Comparison of ENCODE assay signal across 39 cellular contexts in the genomic region with DNA sequence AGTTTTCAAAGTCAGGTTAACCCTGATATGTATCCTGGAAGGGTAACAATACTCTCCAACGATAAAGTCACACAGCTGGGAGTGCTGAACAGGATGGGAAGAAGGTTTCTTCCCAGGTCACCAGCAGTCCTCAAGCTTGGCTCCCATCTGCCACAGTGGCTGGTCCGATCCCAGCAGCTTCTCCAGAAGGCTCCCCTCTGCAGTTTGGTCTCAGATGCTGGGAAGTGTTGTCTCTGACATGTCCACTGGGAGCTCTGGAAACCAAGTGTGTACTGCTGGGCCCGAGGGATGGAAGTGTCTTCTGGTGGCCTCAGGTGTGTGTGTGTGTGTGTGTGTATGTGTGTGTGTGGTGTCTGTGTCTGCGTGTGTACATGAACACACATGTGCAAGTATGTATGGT. TPM values are rescaled to one million over a fixed set of nuclear protein-coding genes. Genes with fewer than 3 reads are reported as not detected.
"Had no signal": no experiment of that assay in that cellular context is flagged by ENCODE, and none has a peak within 500 bp of the region (broad histone marks: within the 10 kb centered on the region; RNA-seq: fewer than 3 reads in every experiment).

No MANE protein-coding gene starts in this region.

- H3K79me2 ChIP-seq: hepatocyte had no signal

- H3K4me1 ChIP-seq: esophagus squamous epithelium, gastroesophageal sphincter, heart right ventricle had no signal

- H2AFZ ChIP-seq: hepatocyte had no signal

- H3K4me2 ChIP-seq: hepatocyte had no signal

- H3K4me1 Mint-ChIP-seq: activated CD4-positive, alpha-beta T cell treated with anti-CD3 and anti-CD28 coated beads for 36 hours; activated CD4-positive, alpha-beta T cell treated with anti-CD3 and anti-CD28 coated beads, Interleukin-2, amount 10 ng/mL, durations not matched to agents 24 days and 14 days; activated CD8-positive, alpha-beta memory T cell treated with anti-CD3 and anti-CD28 coated beads, Interleukin-2, amount 10 ng/mL, durations not matched to agents 7 days and 5 days; central memory CD8-positive, alpha-beta T cell had no signal

- DNase-seq: activated CD4-positive, alpha-beta memory T cell treated with anti-CD3 and anti-CD28 coated beads for 36 hours; activated CD4-positive, alpha-beta T cell treated with anti-CD3 and anti-CD28 coated beads for 36 hours; activated CD4-positive, alpha-beta T cell treated with anti-CD3 and anti-CD28 coated beads, Interleukin-2, amount 10 ng/mL, durations not matched to agents 24 days and 14 days; activated CD4-positive, CD25-positive, alpha-beta regulatory T cell; activated CD4-positive, CD25-positive, alpha-beta regulatory T cell treated with anti-CD3 and anti-CD28 coated beads, Interleukin-2, amount 50 U/mL, for 72 hours; activated CD8-positive, alpha-beta memory T cell treated with anti-CD3 and anti-CD28 coated beads, Interleukin-2, amount 10 ng/mL, durations not matched to agents 7 days and 5 days; activated CD8-positive, alpha-beta memory T cell treated with anti-CD3 and anti-CD28 coated beads, Interleukin-2, amount 50 U/mL, for 4 hours; activated CD8-positive, alpha-beta T cell treated with anti-CD3 and anti-CD28 coated beads, Interleukin-2, amount 10 ng/mL, durations not matched to agents 7 days and 5 days; activated gamma-delta T cell treated with Interleukin-2 at 50 U/mL for 16 hours; activated naive CD4-positive, alpha-beta T cell treated with anti-CD3 and anti-CD28 coated beads, Interleukin-2, amount 50 U/mL, for 16 hours; activated naive CD4-positive, alpha-beta T cell treated with Interleukin-2 at 50 U/mL for 16 hours; activated T-cell treated with anti-CD3 and anti-CD28 coated beads, Interleukin-2, amount 50 U/mL, for 1 hour; activated T-cell treated with anti-CD3 and anti-CD28 coated beads, Interleukin-2, amount 50 U/mL, for 48 hours; amniotic stem cell; anterior cingulate cortex; brain microvascular endothelial cell; cortex of kidney; dermis blood vessel endothelial cell; effector CD4-positive, alpha-beta T cell; esophagus squamous epithelium; foreskin melanocyte; heart right ventricle; T-helper 2 cell had no signal

- H3K4me3 Mint-ChIP-seq: activated CD4-positive, alpha-beta memory T cell treated with anti-CD3 and anti-CD28 coated beads for 36 hours; activated CD4-positive, alpha-beta T cell treated with anti-CD3 and anti-CD28 coated beads for 36 hours; activated CD4-positive, alpha-beta T cell treated with anti-CD3 and anti-CD28 coated beads, Interleukin-2, amount 10 ng/mL, durations not matched to agents 24 days and 14 days; activated CD8-positive, alpha-beta memory T cell treated with anti-CD3 and anti-CD28 coated beads, Interleukin-2, amount 10 ng/mL, durations not matched to agents 7 days and 5 days; activated CD8-positive, alpha-beta T cell treated with anti-CD3 and anti-CD28 coated beads, Interleukin-2, amount 10 ng/mL, durations not matched to agents 7 days and 5 days; activated naive CD8-positive, alpha-beta T cell; activated T-helper 1 cell treated with anti-CD3 and anti-CD28 coated beads, Interleukin-12 subunit alpha, Interleukin-12 subunit beta, Interleukin-2, Interleukin-4 antibody, amounts not matched to agents 30 ng/mL and 10 ng/mL and 1 ng/mL, durations not matched to agents 14 hours and 24 hours and 36 hours; central memory CD8-positive, alpha-beta T cell had no signal

- H3K27ac Mint-ChIP-seq: activated CD4-positive, alpha-beta memory T cell treated with anti-CD3 and anti-CD28 coated beads for 36 hours; activated CD4-positive, alpha-beta T cell treated with anti-CD3 and anti-CD28 coated beads for 36 hours; activated CD4-positive, alpha-beta T cell treated with anti-CD3 and anti-CD28 coated beads, Interleukin-2, amount 10 ng/mL, durations not matched to agents 24 days and 14 days; activated CD8-positive, alpha-beta memory T cell treated with anti-CD3 and anti-CD28 coated beads, Interleukin-2, amount 10 ng/mL, durations not matched to agents 7 days and 5 days; activated CD8-positive, alpha-beta T cell treated with anti-CD3 and anti-CD28 coated beads, Interleukin-2, amount 10 ng/mL, durations not matched to agents 7 days and 5 days; activated naive CD8-positive, alpha-beta T cell; activated T-helper 1 cell treated with anti-CD3 and anti-CD28 coated beads, Interleukin-12 subunit alpha, Interleukin-12 subunit beta, Interleukin-2, Interleukin-4 antibody, amounts not matched to agents 30 ng/mL and 10 ng/mL and 1 ng/mL, durations not matched to agents 14 hours and 24 hours and 36 hours; activated T-helper 2 cell treated with anti-CD3 and anti-CD28 coated beads, Interferon-gamma antibody, Interleukin-2, Interleukin-4, amounts not matched to agents 10 μg/mL and 5 μg/mL and 100 μg/mL, durations not matched to agents 14 hours and 24 hours and 36 hours had no signal

- ATAC-seq: activated CD4-positive, alpha-beta T cell treated with anti-CD3 and anti-CD28 coated beads for 36 hours; activated CD8-positive, alpha-beta memory T cell treated with anti-CD3 and anti-CD28 coated beads, Interleukin-2, amount 10 ng/mL, durations not matched to agents 7 days and 5 days; activated CD8-positive, alpha-beta T cell treated with anti-CD3 and anti-CD28 coated beads, Interleukin-2, amount 10 ng/mL, durations not matched to agents 7 days and 5 days; gastroesophageal sphincter; heart right ventricle had no signal

- H3K36me3 Mint-ChIP-seq: activated CD4-positive, alpha-beta memory T cell treated with anti-CD3 and anti-CD28 coated beads for 36 hours; activated CD8-positive, alpha-beta memory T cell treated with anti-CD3 and anti-CD28 coated beads, Interleukin-2, amount 10 ng/mL, durations not matched to agents 7 days and 5 days; activated naive CD8-positive, alpha-beta T cell had no signal

- H3K9me3 ChIP-seq: esophagus squamous epithelium, gastroesophageal sphincter, heart right ventricle had no signal

- H3K9me3 Mint-ChIP-seq: activated CD4-positive, alpha-beta memory T cell treated with anti-CD3 and anti-CD28 coated beads for 36 hours; activated CD4-positive, alpha-beta T cell treated with anti-CD3 and anti-CD28 coated beads, Interleukin-2, amount 10 ng/mL, durations not matched to agents 24 days and 14 days; activated T-helper 1 cell treated with anti-CD3 and anti-CD28 coated beads, Interleukin-12 subunit alpha, Interleukin-12 subunit beta, Interleukin-2, Interleukin-4 antibody, amounts not matched to agents 30 ng/mL and 10 ng/mL and 1 ng/mL, durations not matched to agents 14 hours and 24 hours and 36 hours; activated T-helper 2 cell treated with anti-CD3 and anti-CD28 coated beads, Interferon-gamma antibody, Interleukin-2, Interleukin-4, amounts not matched to agents 10 μg/mL and 5 μg/mL and 100 μg/mL, durations not matched to agents 14 hours and 24 hours and 36 hours; central memory CD8-positive, alpha-beta T cell had no signal

- H3K4me3 ChIP-seq: esophagus squamous epithelium, gastroesophageal sphincter, heart right ventricle, hepatocyte had no signal

- H3K27ac ChIP-seq: brain microvascular endothelial cell, epithelial cell of prostate, esophagus squamous epithelium, gastroesophageal sphincter, heart right ventricle, hepatocyte had no signal

- FAIRE-seq: astrocyte, bronchial epithelial cell, colon, endometrium, endothelial cell of umbilical vein had no signal

- H3K36me3 ChIP-seq: brain microvascular endothelial cell, esophagus squamous epithelium, gastroesophageal sphincter, heart right ventricle had no signal

RNA-seq across cellular contexts. Expression of a gene that starts 22.5 kb away (rescaled TPM):
- total RNA-seq: activated CD4-positive, alpha-beta memory T cell treated with anti-CD3 and anti-CD28 coated beads for 36 hours; activated CD4-positive, alpha-beta T cell treated with anti-CD3 and anti-CD28 coated beads for 36 hours; activated CD4-positive, alpha-beta T cell treated with anti-CD3 and anti-CD28 coated beads, Interleukin-2, amount 10 ng/mL, durations not matched to agents 24 days and 14 days; activated CD8-positive, alpha-beta memory T cell treated with anti-CD3 and anti-CD28 coated beads for 36 hours; activated CD8-positive, alpha-beta memory T cell treated with anti-CD3 and anti-CD28 coated beads, Interleukin-2, amount 10 ng/mL, durations not matched to agents 7 days and 5 days; activated CD8-positive, alpha-beta T cell treated with anti-CD3 and anti-CD28 coated beads, Interleukin-2, amount 10 ng/mL, durations not matched to agents 7 days and 5 days; activated T-helper 1 cell treated with anti-CD3 and anti-CD28 coated beads, Interleukin-12 subunit alpha, Interleukin-12 subunit beta, Interleukin-2, Interleukin-4 antibody, amounts not matched to agents 30 ng/mL and 10 ng/mL and 1 ng/mL, durations not matched to agents 14 hours and 24 hours and 36 hours; activated T-helper 2 cell treated with anti-CD3 and anti-CD28 coated beads, Interferon-gamma antibody, Interleukin-2, Interleukin-4, amounts not matched to agents 10 μg/mL and 5 μg/mL and 100 μg/mL, durations not matched to agents 14 hours and 24 hours and 36 hours; astrocyte; bronchial epithelial cell; cardiac septum; dermis blood vessel endothelial cell; endothelial cell of umbilical vein; fibroblast of villous mesenchyme; glomerular endothelial cell had no signal
- polyA plus RNA-seq: endothelial cell of umbilical vein had no signal

RNA-seq across cellular contexts. Expression of a gene that starts 55.4 kb away (rescaled TPM):
- total RNA-seq: activated CD4-positive, alpha-beta T cell treated with anti-CD3 and anti-CD28 coated beads, Interleukin-2, amount 10 ng/mL, durations not matched to agents 24 days and 14 days; activated CD8-positive, alpha-beta memory T cell treated with anti-CD3 and anti-CD28 coated beads for 36 hours; activated CD8-positive, alpha-beta T cell treated with anti-CD3 and anti-CD28 coated beads, Interleukin-2, amount 10 ng/mL, durations not matched to agents 7 days and 5 days; activated T-helper 1 cell treated with anti-CD3 and anti-CD28 coated beads, Interleukin-12 subunit alpha, Interleukin-12 subunit beta, Interleukin-2, Interleukin-4 antibody, amounts not matched to agents 30 ng/mL and 10 ng/mL and 1 ng/mL, durations not matched to agents 14 hours and 24 hours and 36 hours; activated T-helper 2 cell treated with anti-CD3 and anti-CD28 coated beads, Interferon-gamma antibody, Interleukin-2, Interleukin-4, amounts not matched to agents 10 μg/mL and 5 μg/mL and 100 μg/mL, durations not matched to agents 14 hours and 24 hours and 36 hours had no signal
